ENCODE assay signal across 21 cellular contexts in the genomic region with DNA sequence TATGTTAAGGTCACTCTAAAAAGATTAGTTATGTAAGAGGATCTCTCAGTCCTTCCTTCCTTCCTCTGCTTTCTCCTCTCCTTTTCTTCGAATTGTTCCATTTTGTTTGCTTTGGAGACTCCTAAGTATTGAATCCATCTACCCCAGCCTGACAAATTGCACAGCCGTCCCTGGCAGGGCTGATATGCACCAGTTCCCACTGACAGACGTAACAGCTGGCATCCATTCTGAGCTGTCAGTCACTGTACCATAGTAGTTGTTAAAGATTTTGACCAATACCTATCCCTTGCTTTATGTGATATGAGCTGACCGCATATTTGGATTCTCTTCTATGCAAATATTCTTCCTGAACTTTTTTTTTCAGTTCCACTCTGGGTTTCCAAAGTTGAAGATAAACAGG.
"Had no signal": no experiment of that assay in that cellular context is flagged by ENCODE, and none has a peak within 500 bp of the region (broad histone marks: within the 10 kb centered on the region; RNA-seq: fewer than 3 reads in every experiment).

No MANE protein-coding gene starts in this region.

- H3K9me3 ChIP-seq: gastrocnemius medialis, left ventricle myocardium inferior, psoas muscle, right lobe of liver, testis, tibial nerve, upper lobe of right lung had no signal

- H3K4me1 ChIP-seq: gastrocnemius medialis, parathyroid adenoma, psoas muscle, right lobe of liver, testis, tibial nerve, upper lobe of right lung had no signal

- H3K27me3 Mint-ChIP-seq: central memory CD8-positive, alpha-beta T cell; stimulated activated naive B cell treated with anti-CD40 and anti-IgM and Interleukin-4, amounts not matched to agents 10 μg/mL and 1 μg/mL and 100 μg/mL, for 72 hours had no signal

- H3K4me3 Mint-ChIP-seq: central memory CD8-positive, alpha-beta T cell; immature natural killer cell; natural killer cell; stimulated activated naive B cell treated with anti-CD40 and anti-IgM and Interleukin-4, amounts not matched to agents 10 μg/mL and 1 μg/mL and 100 μg/mL, for 72 hours; stimulated activated naive CD8-positive, alpha-beta T cell treated with anti-CD3 and anti-CD28 coated beads, Interleukin-15, amount 100 ng/mL, for 72 hours had no signal

- H3K36me3 Mint-ChIP-seq: immature natural killer cell; natural killer cell; stimulated activated naive B cell treated with anti-CD40 and anti-IgM and Interleukin-4, amounts not matched to agents 10 μg/mL and 1 μg/mL and 100 μg/mL, for 72 hours had no signal

- H3K4me3 ChIP-seq: dorsolateral prefrontal cortex, gastrocnemius medialis, left ventricle myocardium inferior, lung, psoas muscle, right lobe of liver, skin epidermis, testis, tibial nerve, upper lobe of right lung had no signal

- H3K27me3 ChIP-seq: gastrocnemius medialis, right lobe of liver, testis, tibial nerve, upper lobe of right lung had no signal

- H3K9me3 Mint-ChIP-seq: central memory CD8-positive, alpha-beta T cell; natural killer cell; stimulated activated naive B cell treated with anti-CD40 and anti-IgM and Interleukin-4, amounts not matched to agents 10 μg/mL and 1 μg/mL and 100 μg/mL, for 72 hours had no signal

- H3K36me3 ChIP-seq: gastrocnemius medialis, left ventricle myocardium inferior, right lobe of liver, tibial nerve, upper lobe of right lung had no signal

- H3K27ac ChIP-seq: dorsolateral prefrontal cortex, gastrocnemius medialis, left ventricle myocardium inferior, parathyroid adenoma, psoas muscle, right lobe of liver, skin epidermis, testis, tibial nerve, upper lobe of right lung had no signal

- H3K4me1 Mint-ChIP-seq: central memory CD8-positive, alpha-beta T cell; immature natural killer cell; natural killer cell; stimulated activated naive B cell treated with anti-CD40 and anti-IgM and Interleukin-4, amounts not matched to agents 10 μg/mL and 1 μg/mL and 100 μg/mL, for 72 hours; stimulated activated naive CD8-positive, alpha-beta T cell treated with anti-CD3 and anti-CD28 coated beads, Interleukin-15, amount 100 ng/mL, for 72 hours had no signal

- DNase-seq: cortex of kidney; dorsolateral prefrontal cortex; effector CD8-positive, alpha-beta T cell; gastrocnemius medialis; immature natural killer cell; left ventricle myocardium inferior; natural killer cell; psoas muscle; retina; right lobe of liver; stimulated activated CD4-positive, alpha-beta T cell treated with anti-CD3 and anti-CD28 coated beads, Interleukin-2, amount 100 ng/mL, for 24 hours; stimulated activated CD4-positive, alpha-beta T cell treated with anti-CD3 and anti-CD28 coated beads, Interleukin-4, amount 100 ng/mL, for 4 hours; stimulated activated naive B cell treated with anti-CD40 and anti-IgM and Interleukin-4, amounts not matched to agents 10 μg/mL and 1 μg/mL and 100 μg/mL, for 72 hours; stimulated activated naive CD8-positive, alpha-beta T cell treated with anti-CD3 and anti-CD28 coated beads, Interleukin-15, amount 100 ng/mL, for 72 hours; testis; upper lobe of right lung had no signal

- H3K9ac ChIP-seq: parathyroid adenoma had no signal

- H3K27ac Mint-ChIP-seq: immature natural killer cell; natural killer cell; stimulated activated naive B cell treated with anti-CD40 and anti-IgM and Interleukin-4, amounts not matched to agents 10 μg/mL and 1 μg/mL and 100 μg/mL, for 72 hours; stimulated activated naive CD8-positive, alpha-beta T cell treated with anti-CD3 and anti-CD28 coated beads, Interleukin-15, amount 100 ng/mL, for 72 hours had no signal
